ENCODE assay signal across 11 cellular contexts in genomic region chr17:16652252-16652651, GRCh38. TPM values are rescaled to one million over a fixed set of nuclear protein-coding genes. Genes with fewer than 3 reads are reported as not detected.
DNase-seq lines count a peak whose midpoint lies in the region; ATAC-seq and TF ChIP-seq lines count a peak whose summit lies in the region.
"Had no signal": no experiment of that assay in that cellular context is flagged by ENCODE, and none has a peak within 500 bp of the region (broad histone marks: within the 10 kb centered on the region; RNA-seq: fewer than 3 reads in every experiment).

No MANE protein-coding gene starts in this region.

- peak overlapping the region; percentile 78 for H3K4me2 ChIP-seq in OCI-LY1 (ENCODE audit: low read length)

- H3K4me1 Mint-ChIP-seq in activated T-cell treated with anti-CD3 and anti-CD28 coated beads, Interleukin-2, amount 50 U/mL, for 4 hours (ENCODE audit: low read depth) = peaks cover 18% of the 10 kb centered on the region
- H3K4me1 Mint-ChIP-seq in progenitor cell of endocrine pancreas (ENCODE audit: low read depth) = peaks cover 11% of the 10 kb centered on the region

- no peak for TF ChIP-seq EP300 in tibial nerve (IDR thresholded peaks at IDR 0.05)

- H3K27ac ChIP-seq in OCI-LY1 (ENCODE audit: low read depth, low read length, poor library complexity, severe bottlenecking) (no peak overlapping the region), tibial nerve (peak overlapping the region in 2 of 4 donors; percentile 89 to 94)

- H4K20me1 ChIP-seq in OCI-LY1 (ENCODE audit: insufficient read depth, low read length) = no peaks in the 10 kb centered on the region

- H3K27me3 ChIP-seq in OCI-LY1 (ENCODE audit: insufficient read depth, low read length) (no peaks in the 10 kb centered on the region), tibial nerve (no peaks in the 10 kb centered on the region)

- H3F3A ChIP-seq in OCI-LY1 (ENCODE audit: insufficient read depth, low read length) = no peaks in the 10 kb centered on the region

- H3K79me2 ChIP-seq in OCI-LY1 (ENCODE audit: insufficient read depth, low read length) = no peaks in the 10 kb centered on the region

- peak overlapping the region; percentile 43 for H3K4me3 Mint-ChIP-seq in activated T-cell treated with anti-CD3 and anti-CD28 coated beads, Interleukin-2, amount 50 U/mL, for 4 hours
- peak overlapping the region; percentile 84 for H3K4me3 Mint-ChIP-seq in progenitor cell of endocrine pancreas (ENCODE audit: low read depth)

- TF ChIP-seq POLR2A in tibial nerve (IDR thresholded peaks at IDR 0.05) = no peak

- no peak overlapping the region for H3K9ac ChIP-seq in OCI-LY1 (ENCODE audit: low read length)

- H3K27ac Mint-ChIP-seq in progenitor cell of endocrine pancreas = no peak overlapping the region

- no peaks in the 10 kb centered on the region for H3K27me3 Mint-ChIP-seq in activated T-cell treated with anti-CD3 and anti-CD28 coated beads, Interleukin-2, amount 50 U/mL, for 4 hours (ENCODE audit: low read depth)
- H3K27me3 Mint-ChIP-seq in progenitor cell of endocrine pancreas = peaks cover under 1% of the 10 kb centered on the region

- TF ChIP-seq CTCF in OCI-LY1 (IDR thresholded peaks at IDR 0.05; ENCODE audit: low read length) (no peak), epithelial cell of esophagus (IDR thresholded peaks at IDR 0.05; ENCODE audit: insufficient read depth, low read depth, low read length, missing control alignments) (no peak), progenitor cell of endocrine pancreas (IDR thresholded peaks at IDR 0.05; ENCODE audit: unreplicated experiment) (no peak), tibial nerve (IDR thresholded peaks at IDR 0.05) (no peak)

- no peaks in the 10 kb centered on the region for H3K9me2 ChIP-seq in OCI-LY1 (ENCODE audit: low read depth, low read length)

- ATAC-seq in activated T-cell treated with anti-CD3 and anti-CD28 coated beads, Interleukin-2, amount 50 U/mL, for 4 hours = no peak

- H3K4me1 ChIP-seq in OCI-LY1 (ENCODE audit: insufficient read depth, low read length, severe bottlenecking) (peaks cover 5% of the 10 kb centered on the region), tibial nerve (peaks cover 0 to 25% (median 0%) of the 10 kb centered on the region in 4 donors)

- peaks cover 5% of the 10 kb centered on the region for H3K36me3 Mint-ChIP-seq in activated T-cell treated with anti-CD3 and anti-CD28 coated beads, Interleukin-2, amount 50 U/mL, for 4 hours (ENCODE audit: insufficient read depth)
- H3K36me3 Mint-ChIP-seq in progenitor cell of endocrine pancreas (ENCODE audit: insufficient read depth) = peaks cover 3% of the 10 kb centered on the region

- H3K4me3 ChIP-seq in OCI-LY1 (ENCODE audit: low read depth, low read length, poor library complexity, severe bottlenecking) (peak overlapping the region; percentile 76), epithelial cell of esophagus (ENCODE audit: low read length) (peak overlapping the region; percentile 58), tibial nerve (no peak overlapping the region)

- H3K9me3 ChIP-seq in OCI-LY1 (ENCODE audit: low read length) (peaks cover 2% of the 10 kb centered on the region; the same call in 1 of the 2 replicates), tibial nerve (no peaks in the 10 kb centered on the region)

- H3K9me3 Mint-ChIP-seq in activated T-cell treated with anti-CD3 and anti-CD28 coated beads, Interleukin-2, amount 50 U/mL, for 4 hours = no peaks in the 10 kb centered on the region
- no peaks in the 10 kb centered on the region for H3K9me3 Mint-ChIP-seq in progenitor cell of endocrine pancreas (ENCODE audit: low read depth)

- no peaks in the 10 kb centered on the region for H3K36me3 ChIP-seq in OCI-LY1 (ENCODE audit: insufficient read depth, low read length)
- H3K36me3 ChIP-seq in tibial nerve = peaks cover 0 to under 1% (median 0%) of the 10 kb centered on the region in 3 donors

- DNase-seq in activated T-cell treated with anti-CD3 and anti-CD28 coated beads, Interleukin-2, amount 50 U/mL, for 4 hours = no peak
- no peak for DNase-seq in activated T-cell treated with anti-CD3 and anti-CD28 coated beads, Interleukin-2, amount 50 U/mL, for 1 hour
- no peak for DNase-seq in epithelial cell of esophagus (ENCODE audit: low read depth)
- no peak for DNase-seq in progenitor cell of endocrine pancreas (ENCODE audit: low spot score, unreplicated experiment)
- DNase-seq in stimulated activated CD4-positive, alpha-beta T cell treated with anti-CD3 and anti-CD28 coated beads, Interleukin-2, amount 100 ng/mL, for 24 hours = no peak
- no peak for DNase-seq in tibial nerve (ENCODE audit: low spot score in 2 of 2)
- DNase-seq in NCI-H526 treated with DMSO at 0.1 percent for 48 hours (lab: John Stamatoyannopoulos, UW) = no peak
- DNase-seq: aorta, NCI-H1417 treated with DMSO at 0.1 percent for 48 hours, small intestine had no signal

- no peak overlapping the region for H2AFZ ChIP-seq in OCI-LY1 (ENCODE audit: low read length)

- 68 to 80% methylated on average over 4 of the region's 4 CpGs for WGBS in tibial nerve, 2 donors

RNA-seq across cellular contexts. Expression of gene ZNF624, which starts 1.4 kb away (rescaled TPM):
- total RNA-seq in activated T-cell treated with anti-CD3 and anti-CD28 coated beads, Interleukin-2, amount 50 U/mL, for 4 hours = 1 to 10 TPM; 3.0 to 3.6 (median 3.3) TPM
- total RNA-seq in progenitor cell of endocrine pancreas (9.0 and 11.2 TPM in 2 replicates), tibial nerve (1 to 10 TPM; 5.2 to 7.8 (median 6.6) TPM)

RNA-seq across cellular contexts. Expression of gene CCDC144A, which starts 37.8 kb away (rescaled TPM):
- 1 to 10 TPM in 2 of 3 donors, under 1 TPM in 1; 0.98 to 5.2 (median 3.5) TPM for total RNA-seq in activated T-cell treated with anti-CD3 and anti-CD28 coated beads, Interleukin-2, amount 50 U/mL, for 4 hours
- total RNA-seq in progenitor cell of endocrine pancreas = 0.89 and 1.2 TPM in 2 replicates
- total RNA-seq in tibial nerve = 10 to 100 TPM in 1 of 4 donors, 1 to 10 TPM in 3; 5.1 to 27.3 (median 5.6) TPM

Comparison
In these comparisons a context has a peak if more than half of its experiments do, and no peak if none do; other contexts are left out.
1. H3K4me3 ChIP-seq: peak in OCI-LY1 (single experiment) and epithelial cell of esophagus (single experiment); none in tibial nerve (0 of 4).